16 cellular contexts compared by ENCODE assay signal in the genomic region with DNA sequence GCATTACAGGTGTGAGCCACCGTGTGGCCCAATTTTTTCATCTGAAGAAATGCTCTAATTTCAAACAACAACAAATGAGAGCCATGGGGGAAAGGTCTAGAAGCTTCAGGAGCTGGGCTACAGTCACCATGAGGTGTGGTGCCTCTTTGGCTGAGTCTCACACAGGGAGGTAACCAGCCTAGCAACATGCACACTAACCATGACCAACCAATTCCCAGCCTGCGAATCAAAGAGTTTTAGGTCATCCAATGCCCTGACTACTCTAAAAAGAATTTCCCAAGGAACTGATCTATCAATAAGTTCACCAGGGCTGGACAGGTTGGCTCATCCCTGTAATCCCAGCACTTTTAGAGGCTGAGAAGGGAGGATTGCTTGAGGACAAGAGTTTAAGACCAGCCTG.
DNase-seq lines count a peak whose midpoint lies in the region; ATAC-seq and TF ChIP-seq lines count a peak whose summit lies in the region.
"Had no signal": no experiment of that assay in that cellular context is flagged by ENCODE, and none has a peak within 500 bp of the region (broad histone marks: within the 10 kb centered on the region; RNA-seq: fewer than 3 reads in every experiment).

No MANE protein-coding gene starts in this region.

- ATAC-seq in stimulated activated naive CD8-positive, alpha-beta T cell treated with anti-CD3 and anti-CD28 coated beads, Interleukin-15, Interleukin-2, amounts not matched to agents 100 U/mL and 50 U/mL, for 24 hours = no peak
- ATAC-seq in GM18505 (IDR thresholded peaks at IDR 0.05; ENCODE audit: unreplicated experiment) (no peak), HG03175 (IDR thresholded peaks at IDR 0.05; ENCODE audit: unreplicated experiment) (no peak)
- ATAC-seq: gastrocnemius medialis had no signal

- TF ChIP-seq CTCF in epithelial cell of esophagus (IDR thresholded peaks at IDR 0.05; ENCODE audit: insufficient read depth, low read depth, low read length, missing control alignments) = no peak

- H3K36me3 Mint-ChIP-seq in stimulated activated naive CD8-positive, alpha-beta T cell treated with anti-CD3 and anti-CD28 coated beads, Interleukin-15, Interleukin-2, amounts not matched to agents 100 ng/mL and 50 ng/mL, for 24 hours (ENCODE audit: low read depth) = peaks cover 17% of the 10 kb centered on the region
- H3K36me3 Mint-ChIP-seq in T-helper 2 cell treated with Interferon-gamma antibody and Interleukin-4, amounts not matched to agents 5 μg/mL and 100 μg/mL, for 36 hours (ENCODE audit: low read depth) = peaks cover 39% of the 10 kb centered on the region

- H3K9me3 Mint-ChIP-seq in stimulated activated naive CD8-positive, alpha-beta T cell treated with anti-CD3 and anti-CD28 coated beads, Interleukin-15, Interleukin-2, amounts not matched to agents 100 ng/mL and 50 ng/mL, for 24 hours = no peaks in the 10 kb centered on the region
- no peaks in the 10 kb centered on the region for H3K9me3 Mint-ChIP-seq in T-helper 2 cell treated with Interferon-gamma antibody and Interleukin-4, amounts not matched to agents 5 μg/mL and 100 μg/mL, for 36 hours

- H3K4me3 Mint-ChIP-seq in stimulated activated naive CD8-positive, alpha-beta T cell treated with anti-CD3 and anti-CD28 coated beads, Interleukin-15, Interleukin-2, amounts not matched to agents 100 ng/mL and 50 ng/mL, for 24 hours = no peak overlapping the region
- H3K4me3 Mint-ChIP-seq in T-helper 2 cell treated with Interferon-gamma antibody and Interleukin-4, amounts not matched to agents 5 μg/mL and 100 μg/mL, for 36 hours = peak overlapping the region; percentile 54

- H3K27me3 Mint-ChIP-seq in stimulated activated naive CD8-positive, alpha-beta T cell treated with anti-CD3 and anti-CD28 coated beads, Interleukin-15, Interleukin-2, amounts not matched to agents 100 ng/mL and 50 ng/mL, for 24 hours = no peaks in the 10 kb centered on the region
- no peaks in the 10 kb centered on the region for H3K27me3 Mint-ChIP-seq in T-helper 2 cell treated with Interferon-gamma antibody and Interleukin-4, amounts not matched to agents 5 μg/mL and 100 μg/mL, for 36 hours (ENCODE audit: low read depth)

- peak overlapping the region; percentile 45 for H3K27ac Mint-ChIP-seq in stimulated activated naive CD8-positive, alpha-beta T cell treated with anti-CD3 and anti-CD28 coated beads, Interleukin-15, Interleukin-2, amounts not matched to agents 100 ng/mL and 50 ng/mL, for 24 hours
- H3K27ac Mint-ChIP-seq in T-helper 2 cell treated with Interferon-gamma antibody and Interleukin-4, amounts not matched to agents 5 μg/mL and 100 μg/mL, for 36 hours = peak overlapping the region; percentile 67

- peaks cover 47% of the 10 kb centered on the region for H3K4me1 Mint-ChIP-seq in stimulated activated naive CD8-positive, alpha-beta T cell treated with anti-CD3 and anti-CD28 coated beads, Interleukin-15, Interleukin-2, amounts not matched to agents 100 ng/mL and 50 ng/mL, for 24 hours (ENCODE audit: low read depth)
- H3K4me1 Mint-ChIP-seq in T-helper 2 cell treated with Interferon-gamma antibody and Interleukin-4, amounts not matched to agents 5 μg/mL and 100 μg/mL, for 36 hours (ENCODE audit: low read depth) = peaks cover 44% of the 10 kb centered on the region

- no peak overlapping the region for H3K4me3 ChIP-seq in epithelial cell of esophagus (ENCODE audit: low read length)
- H3K4me3 ChIP-seq: adrenal gland, gastrocnemius medialis, SJSA1, uterus had no signal

- no peak for DNase-seq in stimulated activated naive CD8-positive, alpha-beta T cell treated with anti-CD3 and anti-CD28 coated beads, Interleukin-15, Interleukin-2, amounts not matched to agents 100 U/mL and 50 U/mL, for 24 hours
- DNase-seq in T-helper 2 cell treated with Interferon-gamma antibody and Interleukin-4, amounts not matched to agents 5 μg/mL and 100 μg/mL, for 36 hours (ENCODE audit: low spot score) = no peak
- DNase-seq in epithelial cell of esophagus (ENCODE audit: low read depth) (peak; percentile 83), NOMO-1 (lab: John Stamatoyannopoulos, UW; ENCODE audit: unreplicated experiment in 2 of 2) (no peak), hepatic stellate cell (ENCODE audit: low spot score) (no peak)
- DNase-seq: activated CD8-positive, alpha-beta memory T cell treated with anti-CD3 and anti-CD28 coated beads for 24 hours; adrenal gland; DMS53; effector memory CD4-positive, alpha-beta T cell; gastrocnemius medialis; NCI-H187 treated with DMSO at 0.1 percent for 48 hours; uterus had no signal

- TF ChIP-seq POLR2A in GM18505 (IDR thresholded peaks at IDR 0.05; ENCODE audit: borderline replicate concordance, extremely low read depth, insufficient read depth, insufficient read length) = no peak
